Comparison of ENCODE assay signal across 10 cellular contexts in genomic region chr1:181101581-181102226, GRCh38. TPM values are rescaled to one million over a fixed set of nuclear protein-coding genes. Genes with fewer than 3 reads are reported as not detected.
DNase-seq lines count a peak whose midpoint lies in the region; ATAC-seq and TF ChIP-seq lines count a peak whose summit lies in the region.
"Had no signal": no experiment of that assay in that cellular context is flagged by ENCODE, and none has a peak within 500 bp of the region (broad histone marks: within the 10 kb centered on the region; RNA-seq: fewer than 3 reads in every experiment).

No MANE protein-coding gene starts in this region.

- H3K14ac ChIP-seq in trophoblast cell (ENCODE audit: low read length) = peak overlapping the region; percentile 2

- H3K4me2 ChIP-seq in HCT116 (ENCODE audit: low read length) = peak overlapping the region; percentile 92
- peak overlapping the region; percentile 51 for H3K4me2 ChIP-seq in trophoblast cell (ENCODE audit: low read length)

- no TSS peak for BruUV-seq in HCT116 (replicated peaks; lab: Mats Ljungman, UMichigan)

- H3K27me3 ChIP-seq in HCT116 (ENCODE audit: insufficient read depth, low read length) = no peaks in the 10 kb centered on the region
- H3K27me3 ChIP-seq in trophoblast cell (ENCODE audit: insufficient read depth, low read length) = no peaks in the 10 kb centered on the region
- H3K27me3 ChIP-seq in sigmoid colon = no peaks in the 10 kb centered on the region
- H3K27me3 ChIP-seq: dorsolateral prefrontal cortex had no signal

- intact Hi-C loops in HCT116 (cut with micrococcal nuclease) = no loop called here
- intact Hi-C loops in sigmoid colon (cut with DNase I) = no loop called here

- peak overlapping the region; percentile 68 for H4K91ac ChIP-seq in trophoblast cell (ENCODE audit: low read depth, low read length)

- peak overlapping the region; percentile 65 for H3K27ac ChIP-seq in HCT116 (ENCODE audit: low read depth, low read length)
- peak overlapping the region; percentile 3 for H3K27ac ChIP-seq in trophoblast cell (ENCODE audit: low read depth, low read length)
- H3K27ac ChIP-seq in sigmoid colon = no peak overlapping the region

- H3K79me2 ChIP-seq in HCT116 (ENCODE audit: insufficient read depth, low read length) (no peaks in the 10 kb centered on the region), trophoblast cell (ENCODE audit: control insufficient read depth, insufficient read depth, low read length, poor library complexity) (peaks cover 8% of the 10 kb centered on the region)

- H3K9me3 ChIP-seq in HCT116 (ENCODE audit: control insufficient read depth in 1 of 2, insufficient read depth in 1 of 2, low read depth in 1 of 2, low read length in 2 of 2) = no peaks in the 10 kb centered on the region
- H3K9me3 ChIP-seq in trophoblast cell (ENCODE audit: insufficient read depth, low read depth, low read length) = no peaks in the 10 kb centered on the region
- no peaks in the 10 kb centered on the region for H3K9me3 ChIP-seq in sigmoid colon

- H3K4ac ChIP-seq in trophoblast cell (ENCODE audit: low read depth, low read length) = no peak overlapping the region

- peak overlapping the region; percentile 12 to 46; a peak in 2 of 4 replicates for H3K4me3 ChIP-seq in HCT116 (replicated peaks in 1 of 2; ENCODE audit: low read depth in 1 of 2, low read length in 2 of 2)
- no peak overlapping the region for H3K4me3 ChIP-seq in cardiac fibroblast (replicated peaks in 1 of 2; ENCODE audit: low read depth in 2 of 2, low read length in 2 of 2)
- H3K4me3 ChIP-seq in trophoblast cell (ENCODE audit: low read depth, low read length) = no peak overlapping the region
- no peak overlapping the region for H3K4me3 ChIP-seq in sigmoid colon
- H3K4me3 ChIP-seq: dorsolateral prefrontal cortex, skin epidermis had no signal

- H4K20me1 ChIP-seq in HCT116 (ENCODE audit: insufficient read depth) = no peaks in the 10 kb centered on the region

- no peak for TF ChIP-seq RAD21 in HCT116 (IDR thresholded peaks at IDR 0.05; ENCODE audit: low read depth)

- peak overlapping the region; percentile 23 for H2BK5ac ChIP-seq in trophoblast cell (ENCODE audit: low read depth, low read length, poor library complexity)

- H3K9ac ChIP-seq in HCT116 (ENCODE audit: low read length) (peak overlapping the region; percentile 37), trophoblast cell (ENCODE audit: low read length) (no peak overlapping the region)

- peaks cover 69 to 76% of the 10 kb centered on the region in 2 experiments for H3K4me1 ChIP-seq in HCT116 (ENCODE audit: control insufficient read depth in 1 of 2, insufficient read depth in 2 of 2, low read length in 2 of 2)
- peaks cover 32 to 36% of the 10 kb centered on the region in 2 experiments for H3K4me1 ChIP-seq in trophoblast cell (ENCODE audit: control insufficient read depth in 1 of 2, insufficient read depth in 2 of 2, low read length in 2 of 2)
- peaks cover 0 to 45% (median 33%) of the 10 kb centered on the region in 4 donors for H3K4me1 ChIP-seq in sigmoid colon

- TF ChIP-seq EP300 in sigmoid colon (IDR thresholded peaks at IDR 0.05) = no peak

- no peak overlapping the region for H4K12ac ChIP-seq in trophoblast cell (ENCODE audit: low read depth, low read length)

- H2AK5ac ChIP-seq in trophoblast cell (ENCODE audit: low read length) = peak overlapping the region; percentile 33

- H4K8ac ChIP-seq in trophoblast cell (ENCODE audit: low read depth, low read length) = peak overlapping the region; percentile 1

- peak overlapping the region; percentile 7 for H2BK12ac ChIP-seq in trophoblast cell (ENCODE audit: low read length)

- no peak for DNase-seq in HCT116 (ENCODE audit: low read depth, low spot score)
- peak; percentile 78 for DNase-seq in NCI-H345 treated with DMSO at 0.1 percent for 48 hours (lab: John Stamatoyannopoulos, UW; ENCODE audit: unreplicated experiment)
- peak; percentile 76 to 80 for DNase-seq in cardiac fibroblast (ENCODE audit: low read depth in 2 of 2)
- no peak for DNase-seq in trophoblast cell
- no peak for DNase-seq in GM19238 (ENCODE audit: insufficient read length, low spot score)
- DNase-seq in kidney glomerular epithelial cell (lab: John Stamatoyannopoulos, UW) = no peak
- no peak for DNase-seq in sigmoid colon
- DNase-seq: dorsolateral prefrontal cortex had no signal

- no peak overlapping the region for H3K23ac ChIP-seq in trophoblast cell (ENCODE audit: low read length)

- WGBS in trophoblast cell (ENCODE audit: extremely low coverage, insufficient coverage, insufficient read length) = no CpG with 5 or more reads among the region's 9 CpGs
- WGBS in sigmoid colon, 2 donors = 65 to 66% methylated on average over 9 of the region's 9 CpGs

- no peak for ATAC-seq in HCT116
- ATAC-seq in GM19328 (IDR thresholded peaks at IDR 0.05; ENCODE audit: unreplicated experiment) = no peak

- RAD21 ChIA-PET in HCT116 (lab: Charles Lee; ENCODE audit: low non-redundant PET in 1 of 2, low total read pairs in 2 of 2, uncharacterized antibody in 2 of 2, unreplicated experiment in 2 of 2) = no interaction called here

- peak overlapping the region; percentile 69 for H2AFZ ChIP-seq in HCT116 (ENCODE audit: low read depth, low read length, poor library complexity, severe bottlenecking)
- no peak overlapping the region for H2AFZ ChIP-seq in trophoblast cell (ENCODE audit: insufficient read depth, low read length, poor library complexity)

- H3K79me1 ChIP-seq in trophoblast cell (ENCODE audit: low read length) = peaks cover 36% of the 10 kb centered on the region

- POLR2A ChIA-PET in HCT116 (lab: Charles Lee) = interaction anchor here (2.1 kb wide), 1 partner anchor 10 kb away, joined by 8 read pairs; no protein-coding TSS in a partner anchor

- peak overlapping the region; percentile 0 for H3K18ac ChIP-seq in trophoblast cell (ENCODE audit: low read length)

- TF ChIP-seq CTCF in HCT116 (IDR thresholded peaks at IDR 0.05 in 2 of 3, conservative IDR thresholded peaks at IDR 0.05 in 1 of 3; ENCODE audit: borderline replicate concordance in 1 of 3, insufficient read depth in 1 of 3, low read depth in 2 of 3, low read length in 2 of 3) = no peak
- no peak for TF ChIP-seq CTCF in cardiac fibroblast (IDR thresholded peaks at IDR 0.05; ENCODE audit: low read depth, low read length)
- TF ChIP-seq CTCF in sigmoid colon (IDR thresholded peaks at IDR 0.05) = no peak

- no peaks in the 10 kb centered on the region for H3K36me3 ChIP-seq in HCT116 (ENCODE audit: control insufficient read depth in 1 of 2, insufficient read depth in 2 of 2, low read length in 2 of 2)
- H3K36me3 ChIP-seq in trophoblast cell (ENCODE audit: control insufficient read depth in 1 of 2, insufficient read depth in 2 of 2, low read length in 2 of 2) = no peaks in the 10 kb centered on the region
- H3K36me3 ChIP-seq in sigmoid colon = no peaks in the 10 kb centered on the region

- CTCF ChIA-PET in HCT116 (lab: Charles Lee) = no interaction called here

- no peak for TF ChIP-seq POLR2A in HCT116 (IDR thresholded peaks at IDR 0.05; ENCODE audit: borderline replicate concordance, extremely low read depth, insufficient read depth, insufficient read length)
- no peak for TF ChIP-seq POLR2A in sigmoid colon (IDR thresholded peaks at IDR 0.05)

- no peaks in the 10 kb centered on the region for H3K9me2 ChIP-seq in HCT116 (ENCODE audit: insufficient read depth)

- peak overlapping the region; percentile 50 for H2BK120ac ChIP-seq in trophoblast cell (ENCODE audit: insufficient read depth, low read length, poor library complexity)

TF ChIP-seq in HCT116, 20 proteins besides CTCF, POLR2A, EP300 and RAD21 (continues in another document):
- TF ChIP-seq, protein P1, sequence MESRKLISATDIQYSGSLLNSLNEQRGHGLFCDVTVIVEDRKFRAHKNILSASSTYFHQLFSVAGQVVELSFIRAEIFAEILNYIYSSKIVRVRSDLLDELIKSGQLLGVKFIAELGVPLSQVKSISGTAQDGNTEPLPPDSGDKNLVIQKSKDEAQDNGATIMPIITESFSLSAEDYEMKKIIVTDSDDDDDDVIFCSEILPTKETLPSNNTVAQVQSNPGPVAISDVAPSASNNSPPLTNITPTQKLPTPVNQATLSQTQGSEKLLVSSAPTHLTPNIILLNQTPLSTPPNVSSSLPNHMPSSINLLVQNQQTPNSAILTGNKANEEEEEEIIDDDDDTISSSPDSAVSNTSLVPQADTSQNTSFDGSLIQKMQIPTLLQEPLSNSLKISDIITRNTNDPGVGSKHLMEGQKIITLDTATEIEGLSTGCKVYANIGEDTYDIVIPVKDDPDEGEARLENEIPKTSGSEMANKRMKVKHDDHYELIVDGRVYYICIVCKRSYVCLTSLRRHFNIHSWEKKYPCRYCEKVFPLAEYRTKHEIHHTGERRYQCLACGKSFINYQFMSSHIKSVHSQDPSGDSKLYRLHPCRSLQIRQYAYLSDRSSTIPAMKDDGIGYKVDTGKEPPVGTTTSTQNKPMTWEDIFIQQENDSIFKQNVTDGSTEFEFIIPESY (IDR thresholded peaks at IDR 0.05; ENCODE audit: extremely low read depth, insufficient replicate concordance, low read length) = peak; percentile 39
- TF ChIP-seq ELF1 (IDR thresholded peaks at IDR 0.05; ENCODE audit: borderline replicate concordance, low read depth) (no peak; the same call in 1 of the 2 replicates), SIN3A (IDR thresholded peaks at IDR 0.05; ENCODE audit: low read depth) (no peak), JUND (IDR thresholded peaks at IDR 0.05) (peak; percentile 41; the same call in 1 of the 2 replicates), CBX3 (IDR thresholded peaks at IDR 0.05; ENCODE audit: low read depth) (no peak), YY1 (IDR thresholded peaks at IDR 0.05; ENCODE audit: extremely low read depth, insufficient replicate concordance, low read depth, low read length) (no peak), FOSL1 (IDR thresholded peaks at IDR 0.05; ENCODE audit: low read depth) (peak; percentile 31), MAX (IDR thresholded peaks at IDR 0.05) (no peak), TCF7L2 (IDR thresholded peaks at IDR 0.05; ENCODE audit: borderline replicate concordance, extremely low read depth, insufficient read depth, insufficient read length) (no peak), SP1 (IDR thresholded peaks at IDR 0.05; ENCODE audit: low read depth) (peak; percentile 13; the same call in 1 of the 2 replicates)
- TF ChIP-seq, protein P2, sequence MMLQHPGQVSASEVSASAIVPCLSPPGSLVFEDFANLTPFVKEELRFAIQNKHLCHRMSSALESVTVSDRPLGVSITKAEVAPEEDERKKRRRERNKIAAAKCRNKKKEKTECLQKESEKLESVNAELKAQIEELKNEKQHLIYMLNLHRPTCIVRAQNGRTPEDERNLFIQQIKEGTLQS (IDR thresholded peaks at IDR 0.05) = no peak

RNA-seq across cellular contexts. Expression of gene IER5, which starts 13.2 kb away (rescaled TPM):
- 30.5 TPM for total RNA-seq in HCT116 (2021; ENCODE audit: unreplicated experiment)
- 19.3 and 20.5 TPM in 2 replicates for polyA plus RNA-seq in HCT116 (2012)
- 9.0 and 9.8 TPM in 2 replicates for polyA plus RNA-seq in trophoblast cell (2013)
- 10 to 100 TPM in 1 of 4 donors, 1 to 10 TPM in 3; 7.7 to 11.5 (median 8.5) TPM for total RNA-seq in sigmoid colon
- 10 to 100 TPM in 2 of 3 donors, 1 to 10 TPM in 1; 9.6 to 11.7 (median 10.9) TPM for polyA plus RNA-seq in sigmoid colon

Comparison
In these comparisons a context has a peak if more than half of its experiments do, and no peak if none do; other contexts are left out.
1. DNase-seq: peak in NCI-H345 treated with DMSO at 0.1 percent for 48 hours (single experiment) and cardiac fibroblast (2 of 2); none in HCT116 (single experiment), trophoblast cell (0 of 2), GM19238 (single experiment), kidney glomerular epithelial cell (single experiment) and sigmoid colon (single experiment).
2. H3K27ac ChIP-seq: peak in HCT116 (single experiment) and trophoblast cell (single experiment); none in sigmoid colon (0 of 4).
3. H3K4me3 ChIP-seq: peak in HCT116 (2 of 2); none in cardiac fibroblast (0 of 2), trophoblast cell (single experiment) and sigmoid colon (0 of 4).